Comparison of ENCODE assay signal across 11 cellular contexts in genomic region chr2:229873123-229873581, GRCh38. TPM values are rescaled to one million over a fixed set of nuclear protein-coding genes. Genes with fewer than 3 reads are reported as not detected.
DNase-seq lines count a peak whose midpoint lies in the region; ATAC-seq lines count a peak whose summit lies in the region.
"Had no signal": no experiment of that assay in that cellular context is flagged by ENCODE, and none has a peak within 500 bp of the region (broad histone marks: within the 10 kb centered on the region; RNA-seq: fewer than 3 reads in every experiment).

No MANE protein-coding gene starts in this region.

- POLR2A ChIA-PET in activated CD4-positive, alpha-beta T cell treated with anti-CD3 and anti-CD28 coated beads for 36 hours (lab: Charles Lee): no interaction called here

- CTCF ChIA-PET in activated CD4-positive, alpha-beta T cell treated with anti-CD3 and anti-CD28 coated beads for 36 hours (lab: Charles Lee): interaction anchor here (0.7 kb wide), 1 partner anchor 9 kb away, joined by 3 read pairs; no protein-coding TSS in a partner anchor

- H3K27ac Mint-ChIP-seq in activated CD4-positive, alpha-beta T cell treated with anti-CD3 and anti-CD28 coated beads for 36 hours: peak overlapping the region; percentile 55
- H3K27ac Mint-ChIP-seq in T-helper 17 cell: peak overlapping the region; percentile 70
- H3K27ac Mint-ChIP-seq in stimulated activated effector memory CD8-positive, alpha-beta T cell treated with anti-CD3 and anti-CD28 coated beads, Interleukin-12 subunit alpha, Interleukin-12 subunit beta, amount 100 ng/mL, for 72 hours: no peak overlapping the region

- peaks cover 47% of the 10 kb centered on the region for H3K36me3 Mint-ChIP-seq in activated CD4-positive, alpha-beta T cell treated with anti-CD3 and anti-CD28 coated beads for 36 hours (ENCODE audit: low read depth)
- H3K36me3 Mint-ChIP-seq in T-helper 17 cell (ENCODE audit: low read depth): peaks cover 5% of the 10 kb centered on the region
- H3K36me3 Mint-ChIP-seq in stimulated activated effector memory CD8-positive, alpha-beta T cell treated with anti-CD3 and anti-CD28 coated beads, Interleukin-12 subunit alpha, Interleukin-12 subunit beta, amount 100 ng/mL, for 72 hours: peaks cover 85% of the 10 kb centered on the region

- no peak overlapping the region for H3K4me3 Mint-ChIP-seq in activated CD4-positive, alpha-beta T cell treated with anti-CD3 and anti-CD28 coated beads for 36 hours
- H3K4me3 Mint-ChIP-seq in T-helper 17 cell: no peak overlapping the region
- H3K4me3 Mint-ChIP-seq in stimulated activated effector memory CD8-positive, alpha-beta T cell treated with anti-CD3 and anti-CD28 coated beads, Interleukin-12 subunit alpha, Interleukin-12 subunit beta, amount 100 ng/mL, for 72 hours: no peak overlapping the region

- H3K4me1 Mint-ChIP-seq in activated CD4-positive, alpha-beta T cell treated with anti-CD3 and anti-CD28 coated beads for 36 hours: peaks cover 50% of the 10 kb centered on the region
- H3K4me1 Mint-ChIP-seq in T-helper 17 cell: peaks cover 45% of the 10 kb centered on the region
- H3K4me1 Mint-ChIP-seq in stimulated activated effector memory CD8-positive, alpha-beta T cell treated with anti-CD3 and anti-CD28 coated beads, Interleukin-12 subunit alpha, Interleukin-12 subunit beta, amount 100 ng/mL, for 72 hours: peaks cover 52% of the 10 kb centered on the region

- peak; percentile 51 for ATAC-seq in activated CD4-positive, alpha-beta T cell treated with anti-CD3 and anti-CD28 coated beads for 36 hours
- ATAC-seq in HG02759 (IDR thresholded peaks at IDR 0.05; ENCODE audit: unreplicated experiment) (peak; percentile 85), T-helper 17 cell (peak; percentile 28)
- peak; percentile 65 for ATAC-seq in stimulated activated effector memory CD8-positive, alpha-beta T cell treated with anti-CD3 and anti-CD28 coated beads, Interleukin-12 subunit alpha, Interleukin-12 subunit beta, amount 100 ng/mL, for 72 hours
- ATAC-seq: K562 had no signal

- intact Hi-C loops in activated CD4-positive, alpha-beta T cell treated with anti-CD3 and anti-CD28 coated beads for 36 hours (cut with DNase I, micrococcal nuclease): no loop called here
- intact Hi-C loops in posterior cingulate gyrus (cut with DNase I): no loop called here

- no peaks in the 10 kb centered on the region for H3K27me3 Mint-ChIP-seq in activated CD4-positive, alpha-beta T cell treated with anti-CD3 and anti-CD28 coated beads for 36 hours
- H3K27me3 Mint-ChIP-seq in T-helper 17 cell: no peaks in the 10 kb centered on the region

- DNase-seq in activated CD4-positive, alpha-beta T cell treated with anti-CD3 and anti-CD28 coated beads for 36 hours: no peak
- DNase-seq in activated CD4-positive, alpha-beta T cell treated with anti-CD3 and anti-CD28 coated beads, Interleukin-2, amount 50 U/mL, for 1 hour: no peak
- DNase-seq in T-helper 17 cell (no peak), posterior cingulate gyrus (no peak), NCI-H2029 (lab: John Stamatoyannopoulos, UW) (no peak), COR-L47 (lab: John Stamatoyannopoulos, UW) (no peak)
- DNase-seq in stimulated activated effector memory CD8-positive, alpha-beta T cell treated with anti-CD3 and anti-CD28 coated beads, Interleukin-12 subunit alpha, Interleukin-12 subunit beta, amount 100 ng/mL, for 72 hours (ENCODE audit: low spot score in 2 of 2): no peak
- DNase-seq: stimulated activated CD4-positive, alpha-beta T cell treated with anti-CD3 and anti-CD28 coated beads, Interleukin-12 subunit alpha, Interleukin-12 subunit beta, amount 100 ng/mL, for 4 hours; trophoblast cell had no signal

- no peaks in the 10 kb centered on the region for H3K9me3 ChIP-seq in T-helper 17 cell (ENCODE audit: control insufficient read depth, low read length, poor library complexity, severe bottlenecking)

- H3K9me3 Mint-ChIP-seq in activated CD4-positive, alpha-beta T cell treated with anti-CD3 and anti-CD28 coated beads for 36 hours (ENCODE audit: low read depth): no peaks in the 10 kb centered on the region
- no peaks in the 10 kb centered on the region for H3K9me3 Mint-ChIP-seq in stimulated activated effector memory CD8-positive, alpha-beta T cell treated with anti-CD3 and anti-CD28 coated beads, Interleukin-12 subunit alpha, Interleukin-12 subunit beta, amount 100 ng/mL, for 72 hours

RNA-seq across cellular contexts. Expression of gene TRIP12, which starts 48.7 kb away (rescaled TPM):
- total RNA-seq in activated CD4-positive, alpha-beta T cell treated with anti-CD3 and anti-CD28 coated beads for 36 hours: 100 to 1,000 TPM; 231 to 382 TPM
- 100 to 1,000 TPM; 179 to 202 TPM for total RNA-seq in T-helper 17 cell

RNA-seq across cellular contexts. Expression of gene FBXO36, which starts 49.2 kb away (rescaled TPM):
- 1 to 10 TPM; 1.5 to 2.0 TPM for total RNA-seq in activated CD4-positive, alpha-beta T cell treated with anti-CD3 and anti-CD28 coated beads for 36 hours
- total RNA-seq in T-helper 17 cell: under 1 TPM; 0.75 to 0.83 TPM

Comparison
In these comparisons a context has a peak if more than half of its experiments do, and no peak if none do; other contexts are left out.
1. ATAC-seq: peak in every context shown above with its lines; median percentile 85 in HG02759; 65 in stimulated activated effector memory CD8-positive, alpha-beta T cell treated with anti-CD3 and anti-CD28 coated beads, Interleukin-12 subunit alpha, Interleukin-12 subunit beta, amount 100 ng/mL, for 72 hours; 51 in activated CD4-positive, alpha-beta T cell treated with anti-CD3 and anti-CD28 coated beads for 36 hours; 28 in T-helper 17 cell.